ENCODE assay signal across 21 cellular contexts in genomic region chr13:106246237-106246636, GRCh38.
"Had no signal": no experiment of that assay in that cellular context is flagged by ENCODE, and none has a peak within 500 bp of the region (broad histone marks: within the 10 kb centered on the region; RNA-seq: fewer than 3 reads in every experiment).

No MANE protein-coding gene starts in this region.

- H3K4me1 ChIP-seq: ascending aorta, esophagus squamous epithelium, gastroesophageal sphincter, heart left ventricle, lower lobe of right lung, right lobe of liver, stomach, suprapubic skin, tibial nerve had no signal

- H3K36me3 Mint-ChIP-seq: natural killer cell; stimulated activated memory B cell treated with anti-CD40 and anti-IgM and Interleukin-4, amounts not matched to agents 10 μg/mL and 1 μg/mL and 100 μg/mL, for 72 hours had no signal

- H3K27ac Mint-ChIP-seq: activated CD4-positive, alpha-beta T cell treated with anti-CD3 and anti-CD28 coated beads, Interleukin-2, amount 10 ng/mL, durations not matched to agents 7 days and 5 days; activated CD8-positive, alpha-beta T cell treated with anti-CD3 and anti-CD28 coated beads, Interleukin-2, amount 10 ng/mL, durations not matched to agents 7 days and 5 days; activated T-helper 1 cell treated with anti-CD3 and anti-CD28 coated beads, Interleukin-12 subunit alpha, Interleukin-12 subunit beta, Interleukin-2, Interleukin-4 antibody, amounts not matched to agents 30 ng/mL and 10 ng/mL and 1 ng/mL, durations not matched to agents 14 hours and 24 hours and 36 hours; natural killer cell; stimulated activated memory B cell treated with anti-CD40 and anti-IgM and Interleukin-4, amounts not matched to agents 10 μg/mL and 1 μg/mL and 100 μg/mL, for 72 hours had no signal

- H3K27me3 ChIP-seq: ascending aorta, esophagus squamous epithelium, gastroesophageal sphincter, right lobe of liver, stomach, suprapubic skin, tibial nerve had no signal

- H3K4me1 Mint-ChIP-seq: activated CD4-positive, alpha-beta T cell treated with anti-CD3 and anti-CD28 coated beads, Interleukin-2, amount 10 ng/mL, durations not matched to agents 7 days and 5 days; natural killer cell; stimulated activated memory B cell treated with anti-CD40 and anti-IgM and Interleukin-4, amounts not matched to agents 10 μg/mL and 1 μg/mL and 100 μg/mL, for 72 hours had no signal

- H3K9me3 ChIP-seq: ascending aorta, esophagus squamous epithelium, gastroesophageal sphincter, heart left ventricle, lower lobe of right lung, right lobe of liver, stomach, suprapubic skin, tibial nerve had no signal

- H3K4me3 Mint-ChIP-seq: activated CD4-positive, alpha-beta T cell treated with anti-CD3 and anti-CD28 coated beads, Interleukin-2, amount 10 ng/mL, durations not matched to agents 7 days and 5 days; activated CD8-positive, alpha-beta T cell treated with anti-CD3 and anti-CD28 coated beads, Interleukin-2, amount 10 ng/mL, durations not matched to agents 7 days and 5 days; activated T-helper 1 cell treated with anti-CD3 and anti-CD28 coated beads, Interleukin-12 subunit alpha, Interleukin-12 subunit beta, Interleukin-2, Interleukin-4 antibody, amounts not matched to agents 30 ng/mL and 10 ng/mL and 1 ng/mL, durations not matched to agents 14 hours and 24 hours and 36 hours; natural killer cell; stimulated activated memory B cell treated with anti-CD40 and anti-IgM and Interleukin-4, amounts not matched to agents 10 μg/mL and 1 μg/mL and 100 μg/mL, for 72 hours had no signal

- H3K36me3 ChIP-seq: ascending aorta, esophagus squamous epithelium, gastroesophageal sphincter, heart left ventricle, lower lobe of right lung, right lobe of liver, stomach, suprapubic skin, tibial nerve had no signal

- ATAC-seq: activated CD8-positive, alpha-beta T cell treated with anti-CD3 and anti-CD28 coated beads, Interleukin-2, amount 10 ng/mL, durations not matched to agents 7 days and 5 days; gastroesophageal sphincter; heart left ventricle; lower lobe of right lung; natural killer cell; right lobe of liver; stimulated activated memory B cell treated with anti-CD40 and anti-IgM and Interleukin-4, amounts not matched to agents 10 μg/mL and 1 μg/mL and 100 μg/mL, for 72 hours had no signal

- H3K27ac ChIP-seq: ascending aorta, coronary artery, esophagus squamous epithelium, gastroesophageal sphincter, heart left ventricle, lower lobe of right lung, right lobe of liver, stomach, suprapubic skin, tibial nerve had no signal

- DNase-seq: activated CD4-positive, alpha-beta T cell treated with anti-CD3 and anti-CD28 coated beads, Interleukin-2, amount 10 ng/mL, durations not matched to agents 7 days and 5 days; activated CD4-positive, CD25-positive, alpha-beta regulatory T cell treated with anti-CD3 and anti-CD28 coated beads, Interleukin-2, amount 50 U/mL, for 72 hours; activated CD8-positive, alpha-beta T cell treated with anti-CD3 and anti-CD28 coated beads, Interleukin-2, amount 10 ng/mL, durations not matched to agents 7 days and 5 days; activated gamma-delta T cell; activated naive CD4-positive, alpha-beta T cell treated with anti-CD3 and anti-CD28 coated beads, Interleukin-2, amount 50 U/mL, for 16 hours; cerebellar nuclear complex; esophagus squamous epithelium; heart left ventricle; kidney; lower lobe of right lung; natural killer cell; right lobe of liver; stimulated activated CD4-positive, alpha-beta T cell treated with anti-CD3 and anti-CD28 coated beads, Interleukin-15, amount 100 ng/mL, for 24 hours; stomach had no signal

- H3K27me3 Mint-ChIP-seq: activated CD4-positive, alpha-beta T cell treated with anti-CD3 and anti-CD28 coated beads, Interleukin-2, amount 10 ng/mL, durations not matched to agents 7 days and 5 days; stimulated activated memory B cell treated with anti-CD40 and anti-IgM and Interleukin-4, amounts not matched to agents 10 μg/mL and 1 μg/mL and 100 μg/mL, for 72 hours had no signal

- H3K4me3 ChIP-seq: ascending aorta, coronary artery, esophagus squamous epithelium, gastroesophageal sphincter, heart left ventricle, lower lobe of right lung, right lobe of liver, stomach, suprapubic skin, tibial nerve had no signal

- H3K9me3 Mint-ChIP-seq: activated CD4-positive, alpha-beta T cell treated with anti-CD3 and anti-CD28 coated beads, Interleukin-2, amount 10 ng/mL, durations not matched to agents 7 days and 5 days; activated T-helper 1 cell treated with anti-CD3 and anti-CD28 coated beads, Interleukin-12 subunit alpha, Interleukin-12 subunit beta, Interleukin-2, Interleukin-4 antibody, amounts not matched to agents 30 ng/mL and 10 ng/mL and 1 ng/mL, durations not matched to agents 14 hours and 24 hours and 36 hours; stimulated activated memory B cell treated with anti-CD40 and anti-IgM and Interleukin-4, amounts not matched to agents 10 μg/mL and 1 μg/mL and 100 μg/mL, for 72 hours had no signal
